Comparison of ENCODE assay signal across 17 cellular contexts in the genomic region with DNA sequence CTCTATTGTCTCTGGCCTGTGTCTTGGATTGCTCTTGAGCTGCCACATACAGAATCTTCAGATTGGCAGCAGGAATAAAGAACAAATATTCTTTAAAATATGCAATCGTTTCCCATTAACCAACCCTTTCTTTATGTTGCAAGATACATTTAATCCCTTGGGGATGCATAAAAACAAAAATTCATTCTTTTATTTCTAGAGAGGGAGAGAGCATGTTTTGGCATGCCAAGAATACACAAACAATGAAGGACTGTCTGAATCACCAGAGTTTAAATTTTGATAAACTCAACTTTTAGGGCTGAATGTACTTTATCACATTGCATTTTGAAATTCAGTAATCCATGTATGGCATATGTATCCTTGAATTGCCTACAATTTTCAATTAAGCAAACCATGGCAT.
"Had no signal": no experiment of that assay in that cellular context is flagged by ENCODE, and none has a peak within 500 bp of the region (broad histone marks: within the 10 kb centered on the region; RNA-seq: fewer than 3 reads in every experiment).

No MANE protein-coding gene starts in this region.

- H3K27me3 ChIP-seq: esophagus muscularis mucosa, neural progenitor cell had no signal

- H3K4me2 ChIP-seq: neural progenitor cell had no signal

- H2AFZ ChIP-seq: neural progenitor cell had no signal

- H3K9ac ChIP-seq: neural progenitor cell had no signal

- H3K4me1 ChIP-seq: esophagus muscularis mucosa, left ventricle myocardium inferior, lower lobe of right lung, neural progenitor cell had no signal

- DNase-seq: effector memory CD4-positive, alpha-beta T cell; immature natural killer cell; kidney; left cardiac atrium; left ventricle myocardium inferior; lower lobe of right lung; mesenchymal stem cell; midbrain; stimulated activated CD4-positive, alpha-beta T cell treated with anti-CD3 and anti-CD28 coated beads, Interleukin-12 subunit alpha, Interleukin-12 subunit beta, amount 100 ng/mL, for 4 hours; stimulated activated naive CD4-positive, alpha-beta T cell treated with Interleukin-2 at 50 U/mL for 16 hours; trophoblast cell had no signal

- ATAC-seq: left cardiac atrium; lower lobe of right lung; natural killer cell treated with Interleukin-12 subunit alpha and Interleukin-12 subunit beta and Interleukin-15 and Interleukin-18, amount 100 ng/mL, for 72 hours; sciatic nerve had no signal

- H3K36me3 ChIP-seq: esophagus muscularis mucosa, left ventricle myocardium inferior, lower lobe of right lung, neural progenitor cell had no signal

- H3K9me3 ChIP-seq: esophagus muscularis mucosa, lower lobe of right lung had no signal

- H3K4me3 ChIP-seq: esophagus muscularis mucosa, left ventricle myocardium inferior, lower lobe of right lung, neural progenitor cell, skin epidermis had no signal

- H3K27ac ChIP-seq: epithelial cell of prostate, esophagus muscularis mucosa, left ventricle myocardium inferior, lower lobe of right lung, neural progenitor cell, skin epidermis had no signal
